Comparison of ENCODE assay signal across 20 cellular contexts in the genomic region with DNA sequence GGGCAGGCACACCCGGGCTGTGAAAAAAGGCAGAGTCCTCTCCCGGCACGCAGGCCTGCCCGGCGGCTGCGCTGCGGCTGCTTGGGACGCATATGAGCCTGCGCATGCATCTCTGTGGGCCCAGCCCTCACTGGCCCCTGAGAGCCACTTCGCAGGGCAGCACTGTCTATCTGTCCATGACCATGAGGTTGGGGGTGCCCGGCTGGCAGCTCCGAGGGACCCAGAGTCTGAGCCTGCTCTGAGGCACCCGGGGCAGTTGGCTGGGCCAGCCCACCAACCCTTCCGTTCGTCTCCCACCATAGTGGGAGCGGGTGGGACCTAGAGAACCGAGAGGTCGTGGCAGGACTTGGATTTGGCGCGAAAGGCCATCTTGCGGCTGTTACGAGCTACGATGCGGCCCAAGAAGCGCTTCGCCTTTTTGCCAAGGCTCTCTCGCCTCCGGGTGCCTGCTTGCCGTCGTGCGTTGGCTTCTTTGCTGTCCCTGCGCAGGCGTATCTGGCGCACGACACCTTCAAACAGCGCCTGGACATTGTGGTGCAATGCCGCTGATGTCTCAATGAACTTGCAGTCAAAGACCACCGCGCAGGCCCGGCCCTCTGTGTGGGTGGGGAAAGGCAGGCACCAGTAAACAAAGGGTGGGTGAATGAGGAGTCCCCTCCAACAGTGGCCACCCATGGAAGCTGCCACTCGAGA. TPM values are rescaled to one million over a fixed set of nuclear protein-coding genes. Genes with fewer than 3 reads are reported as not detected.
DNase-seq lines count a peak whose midpoint lies in the region; ATAC-seq and TF ChIP-seq lines count a peak whose summit lies in the region.
"Had no signal": no experiment of that assay in that cellular context is flagged by ENCODE, and none has a peak within 500 bp of the region (broad histone marks: within the 10 kb centered on the region; RNA-seq: fewer than 3 reads in every experiment).

No MANE protein-coding gene starts in this region.

- TF ChIP-seq POLR2A in heart left ventricle (IDR thresholded peaks at IDR 0.05) (no peak), esophagus squamous epithelium (IDR thresholded peaks at IDR 0.05) (no peak), vagina (IDR thresholded peaks at IDR 0.05) (no peak)

- H3K27me3 ChIP-seq in heart left ventricle (peaks cover 0 to 39% (median 0%) of the 10 kb centered on the region in 9 donors), esophagus squamous epithelium (peaks cover 0 to 35% (median 0%) of the 10 kb centered on the region in 4 donors), psoas muscle (ENCODE audit: insufficient read depth in 3 of 3, low read length in 2 of 3) (no peaks in the 10 kb centered on the region), vagina (no peaks in the 10 kb centered on the region)

- H3K4me1 ChIP-seq in heart left ventricle = peaks cover 0 to 64% (median 27%) of the 10 kb centered on the region in 12 donors
- peaks cover 44 to 82% (median 46%) of the 10 kb centered on the region in 3 donors for H3K4me1 ChIP-seq in esophagus squamous epithelium
- peaks cover 8% of the 10 kb centered on the region for H3K4me1 ChIP-seq in psoas muscle
- H3K4me1 ChIP-seq in vagina = peaks cover 5% of the 10 kb centered on the region
- H3K4me1 ChIP-seq: HAP-1 had no signal

- H3K4me3 Mint-ChIP-seq in activated CD4-positive, alpha-beta memory T cell treated with anti-CD3 and anti-CD28 coated beads for 36 hours = no peak overlapping the region

- TF ChIP-seq CTCF in heart left ventricle (IDR thresholded peaks at IDR 0.05) (no peak), esophagus squamous epithelium (IDR thresholded peaks at IDR 0.05) (no peak), psoas muscle (IDR thresholded peaks at IDR 0.05) (no peak), vagina (IDR thresholded peaks at IDR 0.05) (no peak)

- ATAC-seq in heart left ventricle (no peak), left cardiac atrium (no peak), psoas muscle (peak in 2 of 4 donors; percentile 1 to 4), SK-N-SH treated with all-trans-retinoic acid at 6 μM for 48 hours (no peak)
- ATAC-seq: Panc1 had no signal

- H3K36me3 Mint-ChIP-seq in activated CD4-positive, alpha-beta memory T cell treated with anti-CD3 and anti-CD28 coated beads for 36 hours = peaks cover 3% of the 10 kb centered on the region

- intact Hi-C loops in heart left ventricle (cut with DNase I) (no loop called here), left cardiac atrium (cut with DNase I) (no loop called here), esophagus squamous epithelium (cut with DNase I) (no loop called here), psoas muscle (cut with DNase I) (no loop called here), vagina (cut with DNase I) (no loop called here)
- intact Hi-C loops in activated CD4-positive, alpha-beta memory T cell treated with anti-CD3 and anti-CD28 coated beads for 36 hours (cut with micrococcal nuclease) = no loop called here

- H3K27ac ChIP-seq in heart left ventricle (peak overlapping the region; percentile 80 to 99 (median 93)), esophagus squamous epithelium (peak overlapping the region; percentile 38 to 87 (median 69)), psoas muscle (peak overlapping the region; percentile 96), vagina (peak overlapping the region; percentile 37)

- H3K36me3 ChIP-seq in heart left ventricle = peaks cover 0 to 23% (median 0%) of the 10 kb centered on the region in 9 donors
- H3K36me3 ChIP-seq in esophagus squamous epithelium = peaks cover 0 to 30% (median 0%) of the 10 kb centered on the region in 3 donors
- H3K36me3 ChIP-seq in psoas muscle (ENCODE audit: insufficient read depth in 1 of 2, low read depth in 1 of 2) = peaks cover 0 to 32% of the 10 kb centered on the region in 2 donors
- H3K36me3 ChIP-seq in vagina = no peaks in the 10 kb centered on the region
- H3K36me3 ChIP-seq: HAP-1 had no signal

- POLR2A ChIA-PET in activated CD4-positive, alpha-beta memory T cell treated with anti-CD3 and anti-CD28 coated beads for 36 hours (lab: Charles Lee) = no interaction called here

- H3K4me1 Mint-ChIP-seq in activated CD4-positive, alpha-beta memory T cell treated with anti-CD3 and anti-CD28 coated beads for 36 hours (ENCODE audit: low read depth) = peaks cover 7% of the 10 kb centered on the region

- H3K9me3 ChIP-seq in heart left ventricle (no peaks in the 10 kb centered on the region), esophagus squamous epithelium (no peaks in the 10 kb centered on the region), psoas muscle (no peaks in the 10 kb centered on the region), vagina (no peaks in the 10 kb centered on the region)
- H3K9me3 ChIP-seq: Caco-2, HAP-1 had no signal

- DNase-seq in heart left ventricle = peak in 1 of 5 donors; percentile 51
- no peak for DNase-seq in left cardiac atrium
- no peak for DNase-seq in esophagus squamous epithelium (lab: John Stamatoyannopoulos, UW)
- peak; percentile 56 to 69 for DNase-seq in psoas muscle
- DNase-seq in vagina (ENCODE audit: extremely low spot score in 2 of 2) = no peak
- no peak for DNase-seq in activated CD4-positive, alpha-beta memory T cell treated with anti-CD3 and anti-CD28 coated beads for 36 hours
- DNase-seq in activated CD4-positive, alpha-beta T cell treated with anti-CD3 and anti-CD28 coated beads for 1 hour = no peak
- DNase-seq: Caco-2, Karpas-422, MM.1S, NCI-H1105 treated with DMSO at 0.1 percent for 48 hours, NCI-H187 treated with DMSO at 0.1 percent for 48 hours, NCI-H2171 treated with DMSO at 0.1 percent for 48 hours, NCI-H774 had no signal

- no peak overlapping the region for H3K27ac Mint-ChIP-seq in activated CD4-positive, alpha-beta memory T cell treated with anti-CD3 and anti-CD28 coated beads for 36 hours
- H3K27ac Mint-ChIP-seq: CD14-positive monocyte had no signal

- peaks cover 30% of the 10 kb centered on the region for H3K27me3 Mint-ChIP-seq in activated CD4-positive, alpha-beta memory T cell treated with anti-CD3 and anti-CD28 coated beads for 36 hours

- WGBS in heart left ventricle, 4 donors = 49 to 54% (median 51%) methylated on average over 25 to 41 of the region's 41 CpGs
- 77 to 84% methylated on average over 19 to 25 of the region's 41 CpGs for WGBS in esophagus squamous epithelium, 2 donors
- WGBS in psoas muscle, 3 donors = 55 to 74% (median 57%) methylated on average over 41 of the region's 41 CpGs

- H3K9me3 Mint-ChIP-seq in activated CD4-positive, alpha-beta memory T cell treated with anti-CD3 and anti-CD28 coated beads for 36 hours = no peaks in the 10 kb centered on the region

- CTCF ChIA-PET in activated CD4-positive, alpha-beta memory T cell treated with anti-CD3 and anti-CD28 coated beads for 36 hours (lab: Charles Lee) = interaction anchor here (0.6 to 4.3 kb wide), 3 partner anchors 28 to 446 kb away, joined by 3 to 21 read pairs (median 8); no protein-coding TSS in a partner anchor

- peak overlapping the region in 10 of 12 donors; percentile 12 to 87 (median 63) for H3K4me3 ChIP-seq in heart left ventricle
- H3K4me3 ChIP-seq in esophagus squamous epithelium = peak overlapping the region in 2 of 4 donors; percentile 34 to 68
- peak overlapping the region; percentile 67 for H3K4me3 ChIP-seq in psoas muscle
- no peak overlapping the region for H3K4me3 ChIP-seq in vagina
- H3K4me3 ChIP-seq: HAP-1 had no signal

RNA-seq across cellular contexts. Expression of a gene that starts 3.2 kb away (rescaled TPM):
- total RNA-seq in heart left ventricle (under 1 TPM in 4 of 9 donors, not detected in 5; 0.13 to 0.44 (median 0.17) TPM), left cardiac atrium (under 1 TPM; 0.39 to 0.47 TPM), esophagus squamous epithelium (1 to 10 TPM; 1.9 to 6.3 (median 4.1) TPM), psoas muscle (1 to 10 TPM in 1 of 4 donors, under 1 TPM in 1, not detected in 2; 0.53 to 3.3 TPM), vagina (0.25 TPM)
- polyA plus RNA-seq in heart left ventricle (1 to 10 TPM in 1 of 2 donors, under 1 TPM in 1; 0.08 to 1.6 TPM), psoas muscle (under 1 TPM; 0.65 to 0.78 (median 0.75) TPM)
- not detected for total RNA-seq in activated CD4-positive, alpha-beta memory T cell treated with anti-CD3 and anti-CD28 coated beads for 36 hours
- total RNA-seq: A172, NCI-H460 had no signal
- polyA plus RNA-seq: CD14-positive monocyte had no signal

RNA-seq across cellular contexts. Expression of a gene that starts 3.4 kb away (rescaled TPM):
- total RNA-seq in heart left ventricle (100 to 1,000 TPM in 7 of 9 donors, 10 to 100 TPM in 2; 57.5 to 298 (median 143) TPM), left cardiac atrium (100 to 1,000 TPM in 1 of 2 donors, 10 to 100 TPM in 1; 58.3 to 325 TPM), esophagus squamous epithelium (100 to 1,000 TPM in 2 of 4 donors, 10 to 100 TPM in 2; 68.7 to 208 (median 129) TPM), psoas muscle (1,000 to 10,000 TPM in 1 of 4 donors, 100 to 1,000 TPM in 3; 164 to 2,869 (median 749) TPM), vagina (49.1 TPM)
- polyA plus RNA-seq in heart left ventricle (100 to 1,000 TPM; 152 to 277 TPM), psoas muscle (100 to 1,000 TPM; 168 to 304 (median 293) TPM)
- under 1 TPM; 0.48 to 0.65 TPM for total RNA-seq in activated CD4-positive, alpha-beta memory T cell treated with anti-CD3 and anti-CD28 coated beads for 36 hours

RNA-seq across cellular contexts. Expression of a gene that starts 12.3 kb away (rescaled TPM):
- total RNA-seq in heart left ventricle = 100 to 1,000 TPM; 103 to 188 (median 110) TPM
- polyA plus RNA-seq in heart left ventricle = 100 to 1,000 TPM; 265 to 669 TPM
- total RNA-seq in left cardiac atrium = 100 to 1,000 TPM in 1 of 2 donors, 10 to 100 TPM in 1; 92.7 to 120 TPM
- total RNA-seq in esophagus squamous epithelium = 100 to 1,000 TPM; 112 to 153 (median 126) TPM
- total RNA-seq in psoas muscle = 100 to 1,000 TPM; 145 to 346 (median 248) TPM
- 100 to 1,000 TPM; 431 to 818 (median 460) TPM for polyA plus RNA-seq in psoas muscle
- total RNA-seq in vagina = 105 TPM
- 100 to 1,000 TPM; 195 to 204 TPM for total RNA-seq in activated CD4-positive, alpha-beta memory T cell treated with anti-CD3 and anti-CD28 coated beads for 36 hours

RNA-seq across cellular contexts. Expression of a gene that starts 13.4 kb away (rescaled TPM):
- total RNA-seq in heart left ventricle (100 to 1,000 TPM in 4 of 9 donors, 10 to 100 TPM in 5; 56.0 to 157 (median 78.8) TPM), left cardiac atrium (10 to 100 TPM; 27.6 to 48.0 TPM), esophagus squamous epithelium (100 to 1,000 TPM; 120 to 250 (median 170) TPM), psoas muscle (10 to 100 TPM; 22.7 to 92.8 (median 57.6) TPM), vagina (55.7 TPM)
- polyA plus RNA-seq in heart left ventricle (100 to 1,000 TPM in 1 of 2 donors, 10 to 100 TPM in 1; 40.9 to 125 TPM), psoas muscle (10 to 100 TPM; 12.8 to 22.4 (median 21.6) TPM)
- 10 to 100 TPM; 32.5 to 32.7 TPM for total RNA-seq in activated CD4-positive, alpha-beta memory T cell treated with anti-CD3 and anti-CD28 coated beads for 36 hours

RNA-seq across cellular contexts. Expression of a gene that starts 39.2 kb away (rescaled TPM):
- total RNA-seq in heart left ventricle = 1 to 10 TPM in 3 of 9 donors, under 1 TPM in 6; 0.51 to 1.7 (median 0.88) TPM
- polyA plus RNA-seq in heart left ventricle = 1 to 10 TPM in 1 of 2 donors, under 1 TPM in 1; 0.08 to 1.1 TPM
- total RNA-seq in left cardiac atrium = 1 to 10 TPM in 1 of 2 donors, under 1 TPM in 1; 0.63 to 1.4 TPM
- total RNA-seq in esophagus squamous epithelium = 1 to 10 TPM; 1.5 to 7.1 (median 3.6) TPM
- total RNA-seq in psoas muscle = 10 to 100 TPM in 3 of 4 donors, 1 to 10 TPM in 1; 9.7 to 15.2 (median 13.5) TPM
- 1 to 10 TPM in 2 of 3 donors, under 1 TPM in 1; 0.48 to 8.7 (median 8.5) TPM for polyA plus RNA-seq in psoas muscle
- 0.98 TPM for total RNA-seq in vagina
- total RNA-seq in activated CD4-positive, alpha-beta memory T cell treated with anti-CD3 and anti-CD28 coated beads for 36 hours = 1 to 10 TPM; 1.6 to 3.0 TPM
- polyA plus RNA-seq: CD14-positive monocyte had no signal

Comparison
In these comparisons a context has a peak if more than half of its experiments do, and no peak if none do; other contexts are left out.
1. DNase-seq: peak in psoas muscle (2 of 2); none in left cardiac atrium (single experiment), esophagus squamous epithelium (single experiment), vagina (0 of 2), activated CD4-positive, alpha-beta memory T cell treated with anti-CD3 and anti-CD28 coated beads for 36 hours (single experiment) and activated CD4-positive, alpha-beta T cell treated with anti-CD3 and anti-CD28 coated beads for 1 hour (single experiment).
2. H3K27ac ChIP-seq: peak in every context shown above with its lines; median percentile 96 in psoas muscle; 93 in heart left ventricle; 69 in esophagus squamous epithelium; 37 in vagina.
3. H3K4me3 ChIP-seq: peak in heart left ventricle (10 of 12) and psoas muscle (single experiment); none in vagina (0 of 2).
4. RNA of a gene that starts 3.4 kb away (total RNA-seq): 164 to 2,869 TPM in psoas muscle, 58.3 to 325 TPM in left cardiac atrium, 68.7 to 208 TPM in esophagus squamous epithelium, 57.5 to 298 TPM in heart left ventricle and 49.1 TPM in vagina (single experiment); 0.48 to 0.65 TPM in activated CD4-positive, alpha-beta memory T cell treated with anti-CD3 and anti-CD28 coated beads for 36 hours; every median in the first group is over 10 times any median in the second.